Comparison of ENCODE assay signal across 23 cellular contexts in the genomic region with DNA sequence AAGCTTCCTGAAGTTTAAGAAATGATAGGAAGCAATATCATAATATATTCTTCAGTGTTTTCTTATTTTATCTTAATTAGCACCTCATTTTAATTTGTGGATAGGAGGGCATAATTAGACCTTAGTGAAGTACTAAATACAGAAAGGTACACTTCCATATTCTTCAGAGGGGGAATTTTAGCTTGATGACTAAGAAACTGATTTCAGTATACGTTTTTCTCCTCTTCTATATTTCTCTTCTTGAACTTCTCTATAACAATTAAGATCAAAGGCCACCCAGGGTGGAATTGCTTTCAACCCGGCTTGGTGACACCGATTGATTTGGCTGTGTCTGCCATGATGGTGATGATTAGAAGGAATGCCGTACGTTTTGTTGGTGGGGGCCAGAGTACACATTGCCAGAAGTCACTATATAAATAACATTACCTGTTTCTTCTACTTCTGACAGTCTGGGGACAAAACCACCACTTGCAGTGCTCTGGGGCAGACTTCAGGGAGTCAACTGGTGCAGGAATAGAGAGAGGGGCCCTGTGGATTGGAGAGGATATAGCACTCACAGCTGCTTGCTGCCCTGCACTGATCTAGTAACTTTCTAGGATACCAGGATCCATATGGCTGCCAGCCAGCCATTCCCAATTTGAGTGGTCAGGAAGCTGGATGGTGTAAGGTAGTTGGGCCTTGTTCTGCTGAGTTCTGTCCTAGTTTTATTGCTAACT.
A peak's percentile ranks its signal among the peaks of the same experiment; 100 is the strongest.
DNase-seq lines count a peak whose midpoint lies in the region; ATAC-seq, FAIRE-seq and TF ChIP-seq lines count a peak whose summit lies in the region.
"Had no signal": no experiment of that assay in that cellular context is flagged by ENCODE, and none has a peak within 500 bp of the region (broad histone marks: within the 10 kb centered on the region; RNA-seq: fewer than 3 reads in every experiment).

No MANE protein-coding gene starts in this region.

- no peak overlapping the region for H3K4me3 Mint-ChIP-seq in activated CD4-positive, alpha-beta T cell treated with anti-CD3 and anti-CD28 coated beads, Interleukin-2, amount 10 ng/mL, durations not matched to agents 24 days and 14 days
- no peak overlapping the region for H3K4me3 Mint-ChIP-seq in activated naive CD8-positive, alpha-beta T cell treated with anti-CD3 and anti-CD28 coated beads for 36 hours
- H3K4me3 Mint-ChIP-seq in nephron progenitor cell: no peak overlapping the region
- H3K4me3 Mint-ChIP-seq: neural progenitor cell, WTC11 had no signal

- no peak for DNase-seq in activated CD4-positive, alpha-beta T cell treated with anti-CD3 and anti-CD28 coated beads, Interleukin-2, amount 10 ng/mL, durations not matched to agents 24 days and 14 days
- no peak for DNase-seq in activated CD4-positive, alpha-beta T cell treated with anti-CD3 and anti-CD28 coated beads for 1 hour
- no peak for DNase-seq in activated naive CD8-positive, alpha-beta T cell treated with anti-CD3 and anti-CD28 coated beads for 36 hours
- no peak for DNase-seq in pancreas
- DNase-seq in nephron progenitor cell: no peak
- DNase-seq in medulla oblongata (ENCODE audit: extremely low spot score): no peak
- no peak for DNase-seq in NCI-H1105 treated with DMSO at 0.1 percent for 48 hours (lab: John Stamatoyannopoulos, UW)
- DNase-seq: DMS153, KG1, MM.1S, NCI-H1436, NCI-H774, right lobe of liver, T-helper 9 cell, upper lobe of right lung had no signal

- no peaks in the 10 kb centered on the region for H3K27me3 ChIP-seq in pancreas
- H3K27me3 ChIP-seq: breast epithelium, neural progenitor cell, right lobe of liver, upper lobe of right lung had no signal

- ATAC-seq in GM18868 (IDR thresholded peaks at IDR 0.05; ENCODE audit: unreplicated experiment) (peak; percentile 73), pancreas (peak in 3 of 4 donors; percentile 12 to 24 (median 20))
- ATAC-seq: A549, right lobe of liver, upper lobe of right lung had no signal

- 30 to 35% methylated on average over 5 of the region's 5 CpGs for WGBS in pancreas, 2 donors

- TF ChIP-seq CTCF in pancreas (IDR thresholded peaks at IDR 0.05) (no peak), nephron progenitor cell (IDR thresholded peaks at IDR 0.05) (no peak)

- H3K9me3 Mint-ChIP-seq in activated CD4-positive, alpha-beta T cell treated with anti-CD3 and anti-CD28 coated beads, Interleukin-2, amount 10 ng/mL, durations not matched to agents 24 days and 14 days: no peaks in the 10 kb centered on the region
- no peaks in the 10 kb centered on the region for H3K9me3 Mint-ChIP-seq in activated naive CD8-positive, alpha-beta T cell treated with anti-CD3 and anti-CD28 coated beads for 36 hours
- H3K9me3 Mint-ChIP-seq in nephron progenitor cell: no peaks in the 10 kb centered on the region
- H3K9me3 Mint-ChIP-seq: neural progenitor cell, WTC11 had no signal

- H3K36me3 Mint-ChIP-seq in activated CD4-positive, alpha-beta T cell treated with anti-CD3 and anti-CD28 coated beads, Interleukin-2, amount 10 ng/mL, durations not matched to agents 24 days and 14 days (ENCODE audit: low read depth): no peaks in the 10 kb centered on the region
- peaks cover 9% of the 10 kb centered on the region for H3K36me3 Mint-ChIP-seq in activated naive CD8-positive, alpha-beta T cell treated with anti-CD3 and anti-CD28 coated beads for 36 hours
- H3K36me3 Mint-ChIP-seq in nephron progenitor cell (ENCODE audit: low read depth): no peaks in the 10 kb centered on the region
- H3K36me3 Mint-ChIP-seq: WTC11 had no signal

- peaks cover 7 to 27% (median 19%) of the 10 kb centered on the region in 3 donors for H3K4me1 ChIP-seq in pancreas
- H3K4me1 ChIP-seq: A549, breast epithelium, upper lobe of right lung had no signal

- intact Hi-C loops in activated CD4-positive, alpha-beta T cell treated with anti-CD3 and anti-CD28 coated beads, Interleukin-2, amount 10 ng/mL, durations not matched to agents 24 days and 14 days (cut with micrococcal nuclease): loop anchor here (1.0 to 5.0 kb wide), 3 partner anchors 17 to 267 kb away; no protein-coding TSS in a partner anchor
- intact Hi-C loops in pancreas (cut with DNase I): no loop called here

- H3K4me1 Mint-ChIP-seq in activated CD4-positive, alpha-beta T cell treated with anti-CD3 and anti-CD28 coated beads, Interleukin-2, amount 10 ng/mL, durations not matched to agents 24 days and 14 days: peaks cover 41% of the 10 kb centered on the region
- H3K4me1 Mint-ChIP-seq in activated naive CD8-positive, alpha-beta T cell treated with anti-CD3 and anti-CD28 coated beads for 36 hours: peaks cover 52% of the 10 kb centered on the region
- H3K4me1 Mint-ChIP-seq in nephron progenitor cell: peaks cover 13% of the 10 kb centered on the region

- peak overlapping the region; percentile 68 for H3K27ac Mint-ChIP-seq in activated CD4-positive, alpha-beta T cell treated with anti-CD3 and anti-CD28 coated beads, Interleukin-2, amount 10 ng/mL, durations not matched to agents 24 days and 14 days
- peak overlapping the region; percentile 82 for H3K27ac Mint-ChIP-seq in activated naive CD8-positive, alpha-beta T cell treated with anti-CD3 and anti-CD28 coated beads for 36 hours
- H3K27ac Mint-ChIP-seq in nephron progenitor cell: no peak overlapping the region
- H3K27ac Mint-ChIP-seq: neural progenitor cell, WTC11 had no signal

- no peak overlapping the region for H3K4me3 ChIP-seq in pancreas
- H3K4me3 ChIP-seq: A549, breast epithelium, neural progenitor cell, right lobe of liver, upper lobe of right lung had no signal

- H3K36me3 ChIP-seq in pancreas: no peaks in the 10 kb centered on the region
- H3K36me3 ChIP-seq: breast epithelium, neural progenitor cell, right lobe of liver, upper lobe of right lung had no signal

- no peak for FAIRE-seq in pancreas (lab: Jason Lieb, UNC)
- FAIRE-seq: A549, H54, HTR-8/SVneo, islet of Langerhans had no signal

- no peaks in the 10 kb centered on the region for H3K27me3 Mint-ChIP-seq in activated CD4-positive, alpha-beta T cell treated with anti-CD3 and anti-CD28 coated beads, Interleukin-2, amount 10 ng/mL, durations not matched to agents 24 days and 14 days
- H3K27me3 Mint-ChIP-seq in activated naive CD8-positive, alpha-beta T cell treated with anti-CD3 and anti-CD28 coated beads for 36 hours: no peaks in the 10 kb centered on the region
- no peaks in the 10 kb centered on the region for H3K27me3 Mint-ChIP-seq in nephron progenitor cell (ENCODE audit: low read depth, poor library complexity)

- no peaks in the 10 kb centered on the region for H3K9me3 ChIP-seq in pancreas
- H3K9me3 ChIP-seq: A549, breast epithelium, right lobe of liver, upper lobe of right lung had no signal

- no peak overlapping the region for H3K27ac ChIP-seq in pancreas
- H3K27ac ChIP-seq: A549, breast epithelium, neural progenitor cell, right lobe of liver, upper lobe of right lung had no signal
